8 cellular contexts compared by ENCODE assay signal in the genomic region with DNA sequence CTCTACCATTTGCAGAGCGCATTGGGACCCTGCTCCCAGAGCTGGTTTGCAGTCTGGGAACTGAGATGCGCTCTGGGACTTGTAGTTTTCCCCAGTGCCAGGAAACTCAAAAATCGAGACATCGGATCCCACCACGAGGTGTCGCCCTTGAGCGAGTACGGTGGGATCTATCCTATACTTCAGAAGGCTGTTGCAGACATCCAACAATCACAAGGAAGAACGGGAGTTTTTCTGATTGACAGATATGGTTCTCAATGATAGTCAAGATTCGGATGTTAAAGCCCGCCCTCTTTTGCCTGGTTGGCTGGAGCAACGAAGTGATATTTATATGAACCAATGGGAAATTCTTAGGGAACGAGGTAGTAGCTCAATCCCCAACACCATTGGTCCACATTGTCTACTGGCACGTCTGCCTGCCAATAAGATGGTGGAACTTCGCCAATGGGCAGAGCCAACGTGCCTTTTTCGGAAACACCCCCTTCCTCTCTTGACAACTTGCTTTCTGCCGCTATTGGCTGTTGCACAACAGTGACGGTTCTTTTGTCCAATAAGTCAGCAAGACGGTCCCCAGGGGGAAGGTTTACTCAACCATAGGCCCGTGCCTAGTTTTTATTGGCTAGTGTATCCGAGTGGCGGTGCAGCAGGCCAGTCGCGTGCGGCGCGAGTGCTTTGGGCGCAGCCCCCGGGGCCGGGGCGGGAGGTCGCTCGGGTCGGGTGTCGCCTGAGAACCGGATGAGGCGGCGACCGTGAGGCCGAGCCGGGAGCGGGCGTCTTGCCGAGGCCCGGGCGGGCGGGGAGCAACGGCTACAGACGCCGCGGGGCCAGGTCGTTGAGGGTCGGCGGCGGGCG. TPM values are rescaled to one million over a fixed set of nuclear protein-coding genes. Genes with fewer than 3 reads are reported as not detected.
DNase-seq lines count a peak whose midpoint lies in the region; ATAC-seq, FAIRE-seq and TF ChIP-seq lines count a peak whose summit lies in the region.

Gene DNM2, plus strand, starts transcription at position 724 of the 849 bp plus-strand sequence. CDS start 164 bp downstream, outside the sequence.

- ATAC-seq in HG02852 (IDR thresholded peaks at IDR 0.05; ENCODE audit: unreplicated experiment) (peak; percentile 83), left cardiac atrium (peak; percentile 93 to 95)

- peak within 1 kb of the TSS; percentile 95 for H3K27ac Mint-ChIP-seq in progenitor cell of endocrine pancreas

- peak; percentile 88 for TF ChIP-seq CTCF in progenitor cell of endocrine pancreas (IDR thresholded peaks at IDR 0.05; ENCODE audit: unreplicated experiment)

- peak; percentile 71; the same call in 1 of the 2 replicates for TF ChIP-seq POLR2A in GM12891 (IDR thresholded peaks at IDR 0.05; ENCODE audit: low read depth, low read length)

- H3K4me3 Mint-ChIP-seq in progenitor cell of endocrine pancreas (ENCODE audit: low read depth), result peak within 1 kb of the TSS; percentile 93

- peak; percentile 99 for FAIRE-seq in GM12891 (lab: Jason Lieb, UNC)

- H3K36me3 ChIP-seq in urinary bladder (ENCODE audit: insufficient read depth), result no peaks in the 10 kb centered on the region

- under 1% methylated on average over 57 of the region's 57 CpGs for WGBS in urinary bladder

- intact Hi-C loops in T-helper 1 cell treated with Interleukin-12 subunit alpha and Interleukin-12 subunit beta and Interleukin-4 antibody, amounts not matched to agents 30 ng/mL and 1 ng/mL, for 36 hours (cut with micrococcal nuclease), result loop anchor here (1.0 to 5.0 kb wide), 19 partner anchors 14 to 718 kb away; partner anchors contain the start of genes CARM1, ILF3, KRI1 and ODAD3
- intact Hi-C loops in left cardiac atrium (cut with DNase I), result loop anchor here (5.0 kb wide), 3 partner anchors 50 to 155 kb away; partner anchors contain the start of gene CARM1 (in 1 of the 2)

- H3K4me3 ChIP-seq in urinary bladder (ENCODE audit: low read depth, low read length), result peak within 1 kb of the TSS; percentile 85

- DNase-seq in GM12891 (ENCODE audit: insufficient read length, low spot score), result peak; percentile 94
- DNase-seq in NCI-H146 (lab: John Stamatoyannopoulos, UW), result peak; percentile 100
- peak; percentile 100 for DNase-seq in amniotic stem cell (lab: John Stamatoyannopoulos, UW)
- DNase-seq in left cardiac atrium, result peak; percentile 98
- peak; percentile 98 for DNase-seq in progenitor cell of endocrine pancreas (ENCODE audit: low spot score, unreplicated experiment)

- no peaks in the 10 kb centered on the region for H3K4me1 ChIP-seq in urinary bladder (ENCODE audit: insufficient read depth)

- H3K27ac ChIP-seq in urinary bladder (ENCODE audit: low read depth), result peak within 1 kb of the TSS; percentile 85

- no peaks in the 10 kb centered on the region for H3K27me3 Mint-ChIP-seq in progenitor cell of endocrine pancreas

- H3K9me3 Mint-ChIP-seq in progenitor cell of endocrine pancreas (ENCODE audit: low read depth), result no peaks in the 10 kb centered on the region

- H3K4me1 Mint-ChIP-seq in progenitor cell of endocrine pancreas (ENCODE audit: low read depth), result peaks cover 13% of the 10 kb centered on the region

- no peaks in the 10 kb centered on the region for H3K36me3 Mint-ChIP-seq in progenitor cell of endocrine pancreas (ENCODE audit: insufficient read depth)

TF ChIP-seq in GM12891, 5 proteins besides CTCF, POLR2A, EP300 and RAD21:
- TF ChIP-seq SPI1 (IDR thresholded peaks at IDR 0.05; ENCODE audit: low read depth, low read length) (peak; percentile 50), TAF1 (IDR thresholded peaks at IDR 0.05; ENCODE audit: low read depth, low read length) (no peak), POU2F2 (IDR thresholded peaks at IDR 0.05; ENCODE audit: low read depth, low read length) (no peak), POLR2AphosphoS5 (IDR thresholded peaks at IDR 0.05; ENCODE audit: low read depth, low read length) (peak; percentile 58), PAX5 (IDR thresholded peaks at IDR 0.05; ENCODE audit: insufficient read depth, low read length, severe bottlenecking) (peak; percentile 63)
TF ChIP-seq in GM12891: peak in this region for 3.

RNA-seq across cellular contexts. Expression of gene DNM2, which starts in this region (rescaled TPM):
- 78.4 TPM for polyA plus RNA-seq in GM12891 (2012; ENCODE audit: low read depth, missing spikeins)
- total RNA-seq in T-helper 1 cell treated with Interleukin-12 subunit alpha and Interleukin-12 subunit beta and Interleukin-4 antibody, amounts not matched to agents 30 ng/mL and 1 ng/mL, for 36 hours, result 374 and 410 TPM in 2 replicates
- total RNA-seq in left cardiac atrium, result 100 to 1,000 TPM; 125 to 186 TPM
- 124 and 127 TPM in 2 replicates for total RNA-seq in progenitor cell of endocrine pancreas
- 76.2 TPM for total RNA-seq in urinary bladder
- 87.0 TPM for polyA plus RNA-seq in urinary bladder

Comparison
In these comparisons a context has a peak if more than half of its experiments do, and no peak if none do; other contexts are left out.
1. Peak in every context shown above with its lines: DNase-seq, ATAC-seq, H3K4me3 ChIP-seq and H3K27ac ChIP-seq.